Comparison of ENCODE assay signal across 1 cellular context in the genomic region with DNA sequence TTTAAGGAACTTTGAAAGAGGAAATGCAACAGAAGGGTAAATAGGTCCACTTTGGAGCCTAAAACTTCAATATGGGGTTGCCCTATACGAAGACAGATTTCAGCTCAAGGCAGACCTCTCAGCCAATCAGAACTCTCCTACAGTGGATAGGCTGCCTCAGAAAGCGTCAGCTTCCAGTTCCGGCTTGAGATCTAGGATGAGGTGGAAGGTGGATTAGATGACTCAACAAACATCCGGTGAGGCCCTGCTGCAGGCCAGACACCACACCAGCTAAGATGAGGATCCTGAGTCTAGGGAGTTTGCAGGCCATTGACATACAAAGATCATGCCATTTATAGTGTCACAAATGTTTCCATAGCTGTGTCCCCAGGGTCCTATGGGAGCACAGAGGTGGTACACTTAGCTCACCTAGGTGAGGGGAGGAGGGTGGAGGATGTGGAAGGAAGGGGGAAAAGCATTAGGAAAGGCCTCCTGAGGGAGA.
A peak's percentile ranks its signal among the peaks of the same experiment; 100 is the strongest.
TF ChIP-seq lines count a peak whose summit lies in the region.

No MANE protein-coding gene starts in this region.

TF ChIP-seq in GM12878, 131 proteins besides CTCF, POLR2A, EP300 and RAD21 (continued from another document and continues in another):
- TF ChIP-seq, protein P1, sequence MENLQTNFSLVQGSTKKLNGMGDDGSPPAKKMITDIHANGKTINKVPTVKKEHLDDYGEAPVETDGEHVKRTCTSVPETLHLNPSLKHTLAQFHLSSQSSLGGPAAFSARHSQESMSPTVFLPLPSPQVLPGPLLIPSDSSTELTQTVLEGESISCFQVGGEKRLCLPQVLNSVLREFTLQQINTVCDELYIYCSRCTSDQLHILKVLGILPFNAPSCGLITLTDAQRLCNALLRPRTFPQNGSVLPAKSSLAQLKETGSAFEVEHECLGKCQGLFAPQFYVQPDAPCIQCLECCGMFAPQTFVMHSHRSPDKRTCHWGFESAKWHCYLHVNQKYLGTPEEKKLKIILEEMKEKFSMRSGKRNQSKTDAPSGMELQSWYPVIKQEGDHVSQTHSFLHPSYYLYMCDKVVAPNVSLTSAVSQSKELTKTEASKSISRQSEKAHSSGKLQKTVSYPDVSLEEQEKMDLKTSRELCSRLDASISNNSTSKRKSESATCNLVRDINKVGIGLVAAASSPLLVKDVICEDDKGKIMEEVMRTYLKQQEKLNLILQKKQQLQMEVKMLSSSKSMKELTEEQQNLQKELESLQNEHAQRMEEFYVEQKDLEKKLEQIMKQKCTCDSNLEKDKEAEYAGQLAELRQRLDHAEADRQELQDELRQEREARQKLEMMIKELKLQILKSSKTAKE (IDR thresholded peaks at IDR 0.05; ENCODE audit: low read depth, poor library complexity, severe bottlenecking): no peak
- TF ChIP-seq, protein P2, sequence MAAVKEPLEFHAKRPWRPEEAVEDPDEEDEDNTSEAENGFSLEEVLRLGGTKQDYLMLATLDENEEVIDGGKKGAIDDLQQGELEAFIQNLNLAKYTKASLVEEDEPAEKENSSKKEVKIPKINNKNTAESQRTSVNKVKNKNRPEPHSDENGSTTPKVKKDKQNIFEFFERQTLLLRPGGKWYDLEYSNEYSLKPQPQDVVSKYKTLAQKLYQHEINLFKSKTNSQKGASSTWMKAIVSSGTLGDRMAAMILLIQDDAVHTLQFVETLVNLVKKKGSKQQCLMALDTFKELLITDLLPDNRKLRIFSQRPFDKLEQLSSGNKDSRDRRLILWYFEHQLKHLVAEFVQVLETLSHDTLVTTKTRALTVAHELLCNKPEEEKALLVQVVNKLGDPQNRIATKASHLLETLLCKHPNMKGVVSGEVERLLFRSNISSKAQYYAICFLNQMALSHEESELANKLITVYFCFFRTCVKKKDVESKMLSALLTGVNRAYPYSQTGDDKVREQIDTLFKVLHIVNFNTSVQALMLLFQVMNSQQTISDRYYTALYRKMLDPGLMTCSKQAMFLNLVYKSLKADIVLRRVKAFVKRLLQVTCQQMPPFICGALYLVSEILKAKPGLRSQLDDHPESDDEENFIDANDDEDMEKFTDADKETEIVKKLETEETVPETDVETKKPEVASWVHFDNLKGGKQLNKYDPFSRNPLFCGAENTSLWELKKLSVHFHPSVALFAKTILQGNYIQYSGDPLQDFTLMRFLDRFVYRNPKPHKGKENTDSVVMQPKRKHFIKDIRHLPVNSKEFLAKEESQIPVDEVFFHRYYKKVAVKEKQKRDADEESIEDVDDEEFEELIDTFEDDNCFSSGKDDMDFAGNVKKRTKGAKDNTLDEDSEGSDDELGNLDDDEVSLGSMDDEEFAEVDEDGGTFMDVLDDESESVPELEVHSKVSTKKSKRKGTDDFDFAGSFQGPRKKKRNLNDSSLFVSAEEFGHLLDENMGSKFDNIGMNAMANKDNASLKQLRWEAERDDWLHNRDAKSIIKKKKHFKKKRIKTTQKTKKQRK (IDR thresholded peaks at IDR 0.05; ENCODE audit: low read depth, low read length): no peak
- TF ChIP-seq PAX8 (IDR thresholded peaks at IDR 0.05): no peak
- peak; percentile 50 to 59; a peak in 3 of 4 replicates for TF ChIP-seq IKZF2 (IDR thresholded peaks at IDR 0.05)
- no peak for TF ChIP-seq CBX3 (IDR thresholded peaks at IDR 0.05; ENCODE audit: borderline replicate concordance, low read depth)
- TF ChIP-seq EED (IDR thresholded peaks at IDR 0.05; ENCODE audit: low read depth): peak; percentile 75
- peak; percentile 61; the same call in 1 of the 2 replicates for TF ChIP-seq IKZF1 (conservative IDR thresholded peaks at IDR 0.05)
- no peak for TF ChIP-seq GATAD2B (conservative IDR thresholded peaks at IDR 0.05; ENCODE audit: low read depth)
- TF ChIP-seq MTA2 (IDR thresholded peaks at IDR 0.05; ENCODE audit: low read depth): no peak; the same call in none of the 2 replicates
- TF ChIP-seq, protein P3, sequence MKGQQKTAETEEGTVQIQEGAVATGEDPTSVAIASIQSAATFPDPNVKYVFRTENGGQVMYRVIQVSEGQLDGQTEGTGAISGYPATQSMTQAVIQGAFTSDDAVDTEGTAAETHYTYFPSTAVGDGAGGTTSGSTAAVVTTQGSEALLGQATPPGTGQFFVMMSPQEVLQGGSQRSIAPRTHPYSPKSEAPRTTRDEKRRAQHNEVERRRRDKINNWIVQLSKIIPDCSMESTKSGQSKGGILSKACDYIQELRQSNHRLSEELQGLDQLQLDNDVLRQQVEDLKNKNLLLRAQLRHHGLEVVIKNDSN (IDR thresholded peaks at IDR 0.05; ENCODE audit: borderline replicate concordance, extremely low read length, insufficient read depth, low read depth, low read length): no peak
- TF ChIP-seq, protein P4, sequence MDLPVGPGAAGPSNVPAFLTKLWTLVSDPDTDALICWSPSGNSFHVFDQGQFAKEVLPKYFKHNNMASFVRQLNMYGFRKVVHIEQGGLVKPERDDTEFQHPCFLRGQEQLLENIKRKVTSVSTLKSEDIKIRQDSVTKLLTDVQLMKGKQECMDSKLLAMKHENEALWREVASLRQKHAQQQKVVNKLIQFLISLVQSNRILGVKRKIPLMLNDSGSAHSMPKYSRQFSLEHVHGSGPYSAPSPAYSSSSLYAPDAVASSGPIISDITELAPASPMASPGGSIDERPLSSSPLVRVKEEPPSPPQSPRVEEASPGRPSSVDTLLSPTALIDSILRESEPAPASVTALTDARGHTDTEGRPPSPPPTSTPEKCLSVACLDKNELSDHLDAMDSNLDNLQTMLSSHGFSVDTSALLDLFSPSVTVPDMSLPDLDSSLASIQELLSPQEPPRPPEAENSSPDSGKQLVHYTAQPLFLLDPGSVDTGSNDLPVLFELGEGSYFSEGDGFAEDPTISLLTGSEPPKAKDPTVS (IDR thresholded peaks at IDR 0.05; ENCODE audit: low read depth, low read length): no peak
- TF ChIP-seq WRNIP1 (IDR thresholded peaks at IDR 0.05; ENCODE audit: borderline replicate concordance, low read depth, low read length): no peak
- no peak for TF ChIP-seq BACH1 (IDR thresholded peaks at IDR 0.05; ENCODE audit: borderline replicate concordance)
- no peak for TF ChIP-seq NRF1 (conservative IDR thresholded peaks at IDR 0.05; ENCODE audit: low read depth, low read length)
- no peak for TF ChIP-seq TCF12 (IDR thresholded peaks at IDR 0.05; ENCODE audit: low read depth, low read length)
- no peak for TF ChIP-seq ZNF622 (IDR thresholded peaks at IDR 0.05)
- peak in 1 of 2 experiments; percentile 36; a peak in 1 of 3 replicates for TF ChIP-seq EGR1 (IDR thresholded peaks at IDR 0.05; ENCODE audit: borderline replicate concordance in 1 of 2, low read depth in 2 of 2, low read length in 2 of 2)
- TF ChIP-seq MXI1 (IDR thresholded peaks at IDR 0.05; ENCODE audit: low read depth, low read length): no peak
- TF ChIP-seq PML (IDR thresholded peaks at IDR 0.05; ENCODE audit: low read length): no peak; the same call in 1 of the 2 replicates
- no peak for TF ChIP-seq SUZ12 (IDR thresholded peaks at IDR 0.05; ENCODE audit: unreplicated experiment)
- TF ChIP-seq CBX5 (IDR thresholded peaks at IDR 0.05; ENCODE audit: low read depth): no peak
- no peak for TF ChIP-seq BRCA1 (IDR thresholded peaks at IDR 0.05; ENCODE audit: low read depth, low read length)
- TF ChIP-seq NBN (IDR thresholded peaks at IDR 0.05): no peak
- TF ChIP-seq YY1 (IDR thresholded peaks at IDR 0.05; ENCODE audit: low read depth, low read length): no peak
- no peak for TF ChIP-seq SUPT20H (IDR thresholded peaks at IDR 0.05; ENCODE audit: borderline replicate concordance, control insufficient read depth, low read depth, low read length)
- TF ChIP-seq, protein P5, sequence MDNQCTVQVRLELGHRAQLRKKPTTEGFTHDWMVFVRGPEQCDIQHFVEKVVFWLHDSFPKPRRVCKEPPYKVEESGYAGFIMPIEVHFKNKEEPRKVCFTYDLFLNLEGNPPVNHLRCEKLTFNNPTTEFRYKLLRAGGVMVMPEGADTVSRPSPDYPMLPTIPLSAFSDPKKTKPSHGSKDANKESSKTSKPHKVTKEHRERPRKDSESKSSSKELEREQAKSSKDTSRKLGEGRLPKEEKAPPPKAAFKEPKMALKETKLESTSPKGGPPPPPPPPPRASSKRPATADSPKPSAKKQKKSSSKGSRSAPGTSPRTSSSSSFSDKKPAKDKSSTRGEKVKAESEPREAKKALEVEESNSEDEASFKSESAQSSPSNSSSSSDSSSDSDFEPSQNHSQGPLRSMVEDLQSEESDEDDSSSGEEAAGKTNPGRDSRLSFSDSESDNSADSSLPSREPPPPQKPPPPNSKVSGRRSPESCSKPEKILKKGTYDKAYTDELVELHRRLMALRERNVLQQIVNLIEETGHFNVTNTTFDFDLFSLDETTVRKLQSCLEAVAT (IDR thresholded peaks at IDR 0.05): 0 out of 2 replicates have a peak, but pooled peaks have one; percentile 27
- no peak for TF ChIP-seq SIN3A (IDR thresholded peaks at IDR 0.05; ENCODE audit: low read depth, low read length)
- TF ChIP-seq, protein P6, sequence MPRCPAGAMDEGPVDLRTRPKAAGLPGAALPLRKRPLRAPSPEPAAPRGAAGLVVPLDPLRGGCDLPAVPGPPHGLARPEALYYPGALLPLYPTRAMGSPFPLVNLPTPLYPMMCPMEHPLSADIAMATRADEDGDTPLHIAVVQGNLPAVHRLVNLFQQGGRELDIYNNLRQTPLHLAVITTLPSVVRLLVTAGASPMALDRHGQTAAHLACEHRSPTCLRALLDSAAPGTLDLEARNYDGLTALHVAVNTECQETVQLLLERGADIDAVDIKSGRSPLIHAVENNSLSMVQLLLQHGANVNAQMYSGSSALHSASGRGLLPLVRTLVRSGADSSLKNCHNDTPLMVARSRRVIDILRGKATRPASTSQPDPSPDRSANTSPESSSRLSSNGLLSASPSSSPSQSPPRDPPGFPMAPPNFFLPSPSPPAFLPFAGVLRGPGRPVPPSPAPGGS (IDR thresholded peaks at IDR 0.05; ENCODE audit: borderline replicate concordance, insufficient read depth, low read depth, low read length, poor library complexity, severe bottlenecking): no peak
- TF ChIP-seq FOXM1 (IDR thresholded peaks at IDR 0.05; ENCODE audit: low read depth, low read length): peak; percentile 64; the same call in 1 of the 2 replicates
- TF ChIP-seq, protein P7, sequence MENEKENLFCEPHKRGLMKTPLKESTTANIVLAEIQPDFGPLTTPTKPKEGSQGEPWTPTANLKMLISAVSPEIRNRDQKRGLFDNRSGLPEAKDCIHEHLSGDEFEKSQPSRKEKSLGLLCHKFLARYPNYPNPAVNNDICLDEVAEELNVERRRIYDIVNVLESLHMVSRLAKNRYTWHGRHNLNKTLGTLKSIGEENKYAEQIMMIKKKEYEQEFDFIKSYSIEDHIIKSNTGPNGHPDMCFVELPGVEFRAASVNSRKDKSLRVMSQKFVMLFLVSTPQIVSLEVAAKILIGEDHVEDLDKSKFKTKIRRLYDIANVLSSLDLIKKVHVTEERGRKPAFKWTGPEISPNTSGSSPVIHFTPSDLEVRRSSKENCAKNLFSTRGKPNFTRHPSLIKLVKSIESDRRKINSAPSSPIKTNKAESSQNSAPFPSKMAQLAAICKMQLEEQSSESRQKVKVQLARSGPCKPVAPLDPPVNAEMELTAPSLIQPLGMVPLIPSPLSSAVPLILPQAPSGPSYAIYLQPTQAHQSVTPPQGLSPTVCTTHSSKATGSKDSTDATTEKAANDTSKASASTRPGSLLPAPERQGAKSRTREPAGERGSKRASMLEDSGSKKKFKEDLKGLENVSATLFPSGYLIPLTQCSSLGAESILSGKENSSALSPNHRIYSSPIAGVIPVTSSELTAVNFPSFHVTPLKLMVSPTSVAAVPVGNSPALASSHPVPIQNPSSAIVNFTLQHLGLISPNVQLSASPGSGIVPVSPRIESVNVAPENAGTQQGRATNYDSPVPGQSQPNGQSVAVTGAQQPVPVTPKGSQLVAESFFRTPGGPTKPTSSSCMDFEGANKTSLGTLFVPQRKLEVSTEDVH (IDR thresholded peaks at IDR 0.05; ENCODE audit: low read depth, partially characterized antibody): no peak
- peak; percentile 78 for TF ChIP-seq HDGF (IDR thresholded peaks at IDR 0.05)
- TF ChIP-seq TAF1 (IDR thresholded peaks at IDR 0.05; ENCODE audit: borderline replicate concordance, low read depth, low read length): peak; percentile 41; the same call in 1 of the 2 replicates
- TF ChIP-seq KAT2A (conservative IDR thresholded peaks at IDR 0.05; ENCODE audit: control insufficient read depth, low read depth, low read length): no peak
- no peak for TF ChIP-seq KLF5 (IDR thresholded peaks at IDR 0.05; ENCODE audit: partially characterized antibody)
- no peak for TF ChIP-seq SIX5 (IDR thresholded peaks at IDR 0.05; ENCODE audit: low read depth, low read length, severe bottlenecking)
- TF ChIP-seq SMC3 (IDR thresholded peaks at IDR 0.05; ENCODE audit: borderline replicate concordance, low read length): no peak
- TF ChIP-seq SPI1 (IDR thresholded peaks at IDR 0.05; ENCODE audit: borderline replicate concordance, insufficient read depth, low read depth, low read length): peak; percentile 95
- TF ChIP-seq SP1 (IDR thresholded peaks at IDR 0.05; ENCODE audit: low read depth, low read length): peak; percentile 81
- peak; percentile 13; the same call in 1 of the 2 replicates for TF ChIP-seq BCL11A (IDR thresholded peaks at IDR 0.05; ENCODE audit: low read depth, low read length)
- TF ChIP-seq, protein P8, sequence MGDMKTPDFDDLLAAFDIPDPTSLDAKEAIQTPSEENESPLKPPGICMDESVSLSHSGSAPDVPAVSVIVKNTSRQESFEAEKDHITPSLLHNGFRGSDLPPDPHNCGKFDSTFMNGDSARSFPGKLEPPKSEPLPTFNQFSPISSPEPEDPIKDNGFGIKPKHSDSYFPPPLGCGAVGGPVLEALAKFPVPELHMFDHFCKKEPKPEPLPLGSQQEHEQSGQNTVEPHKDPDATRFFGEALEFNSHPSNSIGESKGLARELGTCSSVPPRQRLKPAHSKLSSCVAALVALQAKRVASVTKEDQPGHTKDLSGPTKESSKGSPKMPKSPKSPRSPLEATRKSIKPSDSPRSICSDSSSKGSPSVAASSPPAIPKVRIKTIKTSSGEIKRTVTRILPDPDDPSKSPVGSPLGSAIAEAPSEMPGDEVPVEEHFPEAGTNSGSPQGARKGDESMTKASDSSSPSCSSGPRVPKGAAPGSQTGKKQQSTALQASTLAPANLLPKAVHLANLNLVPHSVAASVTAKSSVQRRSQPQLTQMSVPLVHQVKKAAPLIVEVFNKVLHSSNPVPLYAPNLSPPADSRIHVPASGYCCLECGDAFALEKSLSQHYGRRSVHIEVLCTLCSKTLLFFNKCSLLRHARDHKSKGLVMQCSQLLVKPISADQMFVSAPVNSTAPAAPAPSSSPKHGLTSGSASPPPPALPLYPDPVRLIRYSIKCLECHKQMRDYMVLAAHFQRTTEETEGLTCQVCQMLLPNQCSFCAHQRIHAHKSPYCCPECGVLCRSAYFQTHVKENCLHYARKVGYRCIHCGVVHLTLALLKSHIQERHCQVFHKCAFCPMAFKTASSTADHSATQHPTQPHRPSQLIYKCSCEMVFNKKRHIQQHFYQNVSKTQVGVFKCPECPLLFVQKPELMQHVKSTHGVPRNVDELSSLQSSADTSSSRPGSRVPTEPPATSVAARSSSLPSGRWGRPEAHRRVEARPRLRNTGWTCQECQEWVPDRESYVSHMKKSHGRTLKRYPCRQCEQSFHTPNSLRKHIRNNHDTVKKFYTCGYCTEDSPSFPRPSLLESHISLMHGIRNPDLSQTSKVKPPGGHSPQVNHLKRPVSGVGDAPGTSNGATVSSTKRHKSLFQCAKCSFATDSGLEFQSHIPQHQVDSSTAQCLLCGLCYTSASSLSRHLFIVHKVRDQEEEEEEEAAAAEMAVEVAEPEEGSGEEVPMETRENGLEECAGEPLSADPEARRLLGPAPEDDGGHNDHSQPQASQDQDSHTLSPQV (IDR thresholded peaks at IDR 0.05): no peak
- peak; percentile 76; the same call in 1 of the 2 replicates for TF ChIP-seq POLR2AphosphoS5 (IDR thresholded peaks at IDR 0.05; ENCODE audit: low read length)
- no peak for TF ChIP-seq NFXL1 (IDR thresholded peaks at IDR 0.05; ENCODE audit: borderline replicate concordance)
- no peak for TF ChIP-seq MEF2B (IDR thresholded peaks at IDR 0.05; ENCODE audit: partially characterized antibody, poor library complexity, severe bottlenecking)
- no peak for TF ChIP-seq DPF2 (IDR thresholded peaks at IDR 0.05)
- TF ChIP-seq FOS (IDR thresholded peaks at IDR 0.05; ENCODE audit: borderline replicate concordance, extremely low read depth, insufficient read length): peak; percentile 53
- no peak for TF ChIP-seq ZNF217 (IDR thresholded peaks at IDR 0.05)
